ENCODE assay signal across 19 cellular contexts in genomic region chrX:10577863-10578262, GRCh38. TPM values are rescaled to one million over a fixed set of nuclear protein-coding genes. Genes with fewer than 3 reads are reported as not detected.
DNase-seq lines count a peak whose midpoint lies in the region; ATAC-seq and TF ChIP-seq lines count a peak whose summit lies in the region.
"Had no signal": no experiment of that assay in that cellular context is flagged by ENCODE, and none has a peak within 500 bp of the region (broad histone marks: within the 10 kb centered on the region; RNA-seq: fewer than 3 reads in every experiment).

No MANE protein-coding gene starts in this region.

- no peak for TF ChIP-seq EP300 in sigmoid colon (IDR thresholded peaks at IDR 0.05)

- TF ChIP-seq CTCF in RWPE2 (IDR thresholded peaks at IDR 0.05; ENCODE audit: poor library complexity, severe bottlenecking) (no peak), sigmoid colon (IDR thresholded peaks at IDR 0.05) (no peak), GM13977 (IDR thresholded peaks at IDR 0.05; ENCODE audit: extremely low read depth, insufficient read depth, missing control alignments) (no peak)

- no peak overlapping the region for H3K4me3 ChIP-seq in RWPE2 (ENCODE audit: severe bottlenecking)
- no peak overlapping the region for H3K4me3 ChIP-seq in sigmoid colon
- H3K4me3 ChIP-seq: heart left ventricle, lung, thyroid gland had no signal

- no peaks in the 10 kb centered on the region for H3K9me3 ChIP-seq in RWPE2 (ENCODE audit: severe bottlenecking)
- H3K9me3 ChIP-seq in sigmoid colon = peaks cover 0 to 2% (median 0%) of the 10 kb centered on the region in 4 donors
- H3K9me3 ChIP-seq: thyroid gland had no signal

- H3K36me3 ChIP-seq in RWPE2 (ENCODE audit: low read depth) (no peaks in the 10 kb centered on the region), sigmoid colon (no peaks in the 10 kb centered on the region)
- H3K36me3 ChIP-seq: heart left ventricle, thyroid gland had no signal

- H3K27me3 ChIP-seq in RWPE2 (ENCODE audit: insufficient read depth, poor library complexity, severe bottlenecking) = no peaks in the 10 kb centered on the region
- no peaks in the 10 kb centered on the region for H3K27me3 ChIP-seq in sigmoid colon
- H3K27me3 ChIP-seq: heart left ventricle, thyroid gland had no signal

- intact Hi-C loops in sigmoid colon (cut with DNase I) = no loop called here

- 14 to 18% methylated on average over 2 of the region's 2 CpGs for WGBS in sigmoid colon, 2 donors

- peak; percentile 17 for DNase-seq in KBM-7
- DNase-seq in RWPE2 (ENCODE audit: low spot score) = no peak
- no peak for DNase-seq in epithelial cell of prostate (ENCODE audit: low read depth, low spot score)
- DNase-seq in sigmoid colon = no peak
- no peak for DNase-seq in activated gamma-delta T cell (lab: John Stamatoyannopoulos, UW)
- no peak for DNase-seq in GM13977 (ENCODE audit: low spot score)
- DNase-seq in GF-D8 (lab: John Stamatoyannopoulos, UW) = no peak
- DNase-seq: activated CD4-positive, alpha-beta T cell treated with anti-CD3 and anti-CD28 coated beads for 36 hours; central memory CD4-positive, alpha-beta T cell; DND-41; effector CD4-positive, alpha-beta T cell; heart left ventricle; naive B cell; NCI-H774; stimulated activated naive B cell treated with anti-CD40 and anti-IgM and Interleukin-4, amounts not matched to agents 10 μg/mL and 1 μg/mL and 100 μg/mL, for 72 hours; thyroid gland had no signal

- in situ Hi-C loops in KBM-7 (cut with MboI; ENCODE audit: low pct_unique_long_range_greater_than_20kb, low sequenced_read_pairs) = no loop called here
- in situ Hi-C loops in GM13977 (cut with MboI; ENCODE audit: low pct_unique_long_range_greater_than_20kb, low sequenced_read_pairs, unreplicated experiment) = no loop called here

- no peak for TF ChIP-seq POLR2A in sigmoid colon (IDR thresholded peaks at IDR 0.05)

- H3K27ac ChIP-seq in RWPE2 (ENCODE audit: poor library complexity, severe bottlenecking) (peak overlapping the region; percentile 92), epithelial cell of prostate (peak overlapping the region; percentile 84), sigmoid colon (peak overlapping the region in 3 of 4 donors; percentile 1 to 66 (median 65))

- H3K4me1 ChIP-seq in RWPE2 (ENCODE audit: insufficient read depth, poor library complexity, severe bottlenecking) (peaks cover 40% of the 10 kb centered on the region), sigmoid colon (peaks cover 0 to 49% (median 20%) of the 10 kb centered on the region in 4 donors)

- peak; percentile 51 for ATAC-seq in RWPE2 (ENCODE audit: low read depth)
- ATAC-seq: activated CD4-positive, alpha-beta T cell treated with anti-CD3 and anti-CD28 coated beads for 36 hours; heart left ventricle; sciatic nerve; SK-N-SH treated with all-trans-retinoic acid at 6 μM for 48 hours; stimulated activated naive B cell treated with anti-CD40 and anti-IgM and Interleukin-4, amounts not matched to agents 10 μg/mL and 1 μg/mL and 100 μg/mL, for 72 hours had no signal

RNA-seq across cellular contexts. Expression of gene MID1, which starts 42.5 kb away (rescaled TPM):
- total RNA-seq in sigmoid colon = 10 to 100 TPM; 34.6 to 77.5 (median 54.6) TPM
- 1 to 10 TPM; 3.2 to 9.3 (median 3.6) TPM for polyA plus RNA-seq in sigmoid colon
